9 cellular contexts compared by ENCODE assay signal in the genomic region with DNA sequence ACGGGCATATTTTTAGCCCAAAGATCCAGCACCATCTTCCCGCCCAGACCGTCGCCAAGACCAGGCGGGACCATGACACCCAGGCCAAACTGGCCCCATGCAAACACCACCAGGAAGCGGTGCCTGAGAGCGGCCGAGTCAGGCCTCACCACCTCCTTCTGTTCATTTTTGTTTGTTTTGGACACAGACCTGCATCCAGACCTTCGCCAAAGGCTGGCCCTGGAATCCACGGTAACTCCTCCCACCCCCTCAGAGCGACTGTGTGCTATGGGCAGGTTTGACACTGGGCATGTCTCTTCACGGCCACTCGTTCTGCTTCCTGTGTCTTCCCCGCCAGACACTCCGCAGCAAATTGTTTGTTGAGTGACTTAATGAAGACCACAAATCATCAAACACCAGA. TPM values are rescaled to one million over a fixed set of nuclear protein-coding genes. Genes with fewer than 3 reads are reported as not detected.
DNase-seq lines count a peak whose midpoint lies in the region; ATAC-seq and TF ChIP-seq lines count a peak whose summit lies in the region.
"Had no signal": no experiment of that assay in that cellular context is flagged by ENCODE, and none has a peak within 500 bp of the region (broad histone marks: within the 10 kb centered on the region; RNA-seq: fewer than 3 reads in every experiment).

No MANE protein-coding gene starts in this region.

- H3K36me3 Mint-ChIP-seq in type B pancreatic cell = peaks cover 7% of the 10 kb centered on the region

- H3K4me3 ChIP-seq in choroid plexus epithelial cell (ENCODE audit: low read depth, low read length) = no peak overlapping the region

- H3K4me3 Mint-ChIP-seq in type B pancreatic cell = no peak overlapping the region

- peak; percentile 35 for DNase-seq in DMS53 (lab: John Stamatoyannopoulos, UW)
- DNase-seq in DMS53 treated with DMSO at 0.1 percent for 48 hours (lab: John Stamatoyannopoulos, UW; ENCODE audit: unreplicated experiment) = no peak
- DNase-seq in choroid plexus epithelial cell (ENCODE audit: low read depth) = peak; percentile 69
- peak; percentile 59 to 81 for DNase-seq in lung microvascular endothelial cell (ENCODE audit: low read depth in 2 of 2)
- no peak for DNase-seq in type B pancreatic cell (ENCODE audit: extremely low spot score, unreplicated experiment)
- no peak for DNase-seq in GM03348 (ENCODE audit: low spot score)
- DNase-seq: SW 1271 had no signal

- H3K9me3 Mint-ChIP-seq in type B pancreatic cell = no peaks in the 10 kb centered on the region

- H3K27me3 Mint-ChIP-seq in type B pancreatic cell = no peaks in the 10 kb centered on the region

- no peak for TF ChIP-seq CTCF in choroid plexus epithelial cell (conservative IDR thresholded peaks at IDR 0.05; ENCODE audit: low read depth, low read length)
- TF ChIP-seq CTCF in type B pancreatic cell (conservative IDR thresholded peaks at IDR 0.05) = no peak

- H3K27ac Mint-ChIP-seq in type B pancreatic cell = peak overlapping the region; percentile 66

- H3K4me1 Mint-ChIP-seq in type B pancreatic cell (ENCODE audit: unreplicated experiment) = peaks cover 36% of the 10 kb centered on the region

- ATAC-seq in HG03095 (IDR thresholded peaks at IDR 0.05; ENCODE audit: unreplicated experiment) (no peak), GM18907 (IDR thresholded peaks at IDR 0.05; ENCODE audit: unreplicated experiment) (no peak)

RNA-seq across cellular contexts. Expression of a gene that starts 47.2 kb away (rescaled TPM):
- total RNA-seq in lung microvascular endothelial cell = 10.5 TPM in 2 replicates
- 219 and 227 TPM in 2 replicates for total RNA-seq in type B pancreatic cell (ENCODE audit: low replicate concordance)

Comparison
In these comparisons a context has a peak if more than half of its experiments do, and no peak if none do; other contexts are left out.
1. DNase-seq: peak in DMS53 (single experiment), choroid plexus epithelial cell (single experiment) and lung microvascular endothelial cell (2 of 2); none in DMS53 treated with DMSO at 0.1 percent for 48 hours (single experiment), type B pancreatic cell (single experiment) and GM03348 (single experiment).
2. RNA of a gene that starts 47.2 kb away (total RNA-seq): 219 to 227 TPM in type B pancreatic cell; 10.5 TPM in lung microvascular endothelial cell; every median in the first group is over 10 times any median in the second.